ENCODE assay signal across 8 cellular contexts in the genomic region with DNA sequence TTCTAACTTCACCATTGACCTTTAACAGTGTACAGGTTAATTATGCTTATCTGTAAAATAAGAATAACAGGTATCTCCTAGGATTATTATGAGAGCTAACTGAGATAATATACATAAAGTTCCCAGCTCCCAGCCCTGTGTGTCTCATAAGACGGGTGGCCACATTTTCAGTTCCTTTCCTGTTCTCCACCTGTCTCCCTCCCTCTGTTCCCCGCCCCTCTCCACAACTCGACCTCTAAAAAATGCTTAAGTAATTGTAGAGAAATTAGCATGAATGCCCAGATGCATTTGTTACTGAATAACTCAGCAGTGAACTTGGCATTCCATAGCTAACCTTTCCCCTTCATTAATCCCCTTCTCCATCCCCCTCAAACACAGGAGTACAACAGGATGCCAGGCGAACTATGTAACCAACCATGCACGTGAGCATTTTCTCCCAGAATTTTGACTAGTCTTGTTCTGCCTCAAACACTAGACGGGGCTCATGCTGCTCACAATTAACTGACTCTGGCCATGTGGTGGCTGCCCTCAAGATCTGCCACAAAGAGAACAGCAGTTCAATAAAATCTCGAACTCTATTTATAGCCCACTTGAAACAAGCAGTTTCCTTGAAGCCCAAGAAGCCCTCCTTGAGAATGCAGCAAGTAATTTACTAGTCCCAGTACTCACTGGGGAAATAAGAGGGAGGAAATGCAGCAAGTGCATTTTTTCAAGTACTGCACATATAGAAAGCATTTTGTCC.
DNase-seq lines count a peak whose midpoint lies in the region; ATAC-seq and TF ChIP-seq lines count a peak whose summit lies in the region.

No MANE protein-coding gene starts in this region.

- H3F3A ChIP-seq in GM23338 (replicated peaks; ENCODE audit: low read depth), result no peaks in the 10 kb centered on the region

- intact Hi-C loops in dorsolateral prefrontal cortex (cut with DNase I), result loop anchor here in 1 of 2 donors (10.0 kb wide), 1 partner anchor 129 kb away; no protein-coding TSS in a partner anchor

- no peaks in the 10 kb centered on the region for H3K9me3 Mint-ChIP-seq in GM23338
- H3K9me3 Mint-ChIP-seq in natural killer cell treated with Interleukin-12 subunit alpha and Interleukin-12 subunit beta and Interleukin-15 and Interleukin-18, amount 100 ng/mL, for 72 hours, result peaks cover 3% of the 10 kb centered on the region

- H3K9me3 ChIP-seq in neuron (ENCODE audit: low read length), result no peaks in the 10 kb centered on the region

- H3K27ac ChIP-seq in GM23338 (ENCODE audit: low read depth) (peak overlapping the region; percentile 86), dorsolateral prefrontal cortex (peak overlapping the region in 1 of 59 donors; percentile 17)

- H2AFZ ChIP-seq in GM23338 (peak overlapping the region; percentile 2; the same call in 1 of the 2 replicates), neuron (ENCODE audit: low read depth, low read length) (peak overlapping the region; percentile 78)

- H3K4me2 ChIP-seq in GM23338, result peak overlapping the region; percentile 60

- POLR2A ChIA-PET in BJ (lab: Charles Lee), result interaction anchor here (0.7 kb wide), 1 partner anchor 47 kb away, joined by 9 read pairs; no protein-coding TSS in a partner anchor

- H3K9me2 ChIP-seq in GM23338 (ENCODE audit: insufficient read depth), result no peaks in the 10 kb centered on the region

- TF ChIP-seq CTCF in BJ (IDR thresholded peaks at IDR 0.05; ENCODE audit: insufficient read depth, low read depth, low read length), result 0 out of 2 replicates have a peak, but pooled peaks have one; percentile 29
- TF ChIP-seq CTCF in GM23338 (conservative IDR thresholded peaks at IDR 0.05; ENCODE audit: low read depth in 2 of 2), result peak in 1 of 2 experiments; percentile 34; a peak in 3 of 4 replicates
- peak in 20 of 56 donors; percentile 11 to 39 (median 26) for TF ChIP-seq CTCF in dorsolateral prefrontal cortex (IDR thresholded peaks at IDR 0.05 in 54 of 56, conservative IDR thresholded peaks at IDR 0.05 in 2 of 56; ENCODE audit: low read depth in 1 of 56, partially characterized antibody in 56 of 56)

- CTCF ChIA-PET in BJ (lab: Yijun Ruan, JAX), result interaction anchor here (0.8 to 1.0 kb wide), 2 partner anchors 23 to 142 kb away, joined by 3 read pairs; no protein-coding TSS in a partner anchor

- no peaks in the 10 kb centered on the region for H3K27me3 ChIP-seq in BJ (ENCODE audit: control insufficient read depth, insufficient read depth, low read length)
- no peaks in the 10 kb centered on the region for H3K27me3 ChIP-seq in GM23338 (ENCODE audit: insufficient read depth)
- H3K27me3 ChIP-seq in neuron (ENCODE audit: insufficient read depth, low read length), result no peaks in the 10 kb centered on the region
- H3K27me3 ChIP-seq in dorsolateral prefrontal cortex, result no peaks in the 10 kb centered on the region

- H3K36me3 ChIP-seq in BJ (ENCODE audit: control insufficient read depth, insufficient read depth, low read length), result no peaks in the 10 kb centered on the region
- H3K36me3 ChIP-seq in GM23338 (ENCODE audit: insufficient read depth), result no peaks in the 10 kb centered on the region
- no peaks in the 10 kb centered on the region for H3K36me3 ChIP-seq in neuron (ENCODE audit: insufficient read depth, low read length)

- peak; percentile 84 for ATAC-seq in GM23338
- ATAC-seq in natural killer cell treated with Interleukin-12 subunit alpha and Interleukin-12 subunit beta and Interleukin-15 and Interleukin-18, amount 100 ng/mL, for 72 hours, result no peak

- H3K4me3 Mint-ChIP-seq in GM23338, result peak overlapping the region; percentile 43
- H3K4me3 Mint-ChIP-seq in natural killer cell treated with Interleukin-12 subunit alpha and Interleukin-12 subunit beta and Interleukin-15 and Interleukin-18, amount 100 ng/mL, for 72 hours, result no peak overlapping the region

- no peaks in the 10 kb centered on the region for H3K27me3 Mint-ChIP-seq in GM23338 (ENCODE audit: insufficient read depth, low read depth, poor library complexity)
- no peaks in the 10 kb centered on the region for H3K27me3 Mint-ChIP-seq in natural killer cell treated with Interleukin-12 subunit alpha and Interleukin-12 subunit beta and Interleukin-15 and Interleukin-18, amount 100 ng/mL, for 72 hours

- H3K4me1 Mint-ChIP-seq in GM23338, result peaks cover 46% of the 10 kb centered on the region
- no peaks in the 10 kb centered on the region for H3K4me1 Mint-ChIP-seq in natural killer cell treated with Interleukin-12 subunit alpha and Interleukin-12 subunit beta and Interleukin-15 and Interleukin-18, amount 100 ng/mL, for 72 hours (ENCODE audit: low read depth in 2 of 2)

- H3K4me3 ChIP-seq in BJ (ENCODE audit: low read depth, low read length) (no peak overlapping the region), GM23338 (peak overlapping the region; percentile 22; the same call in 1 of the 2 replicates), neuron (ENCODE audit: low read length) (peak overlapping the region; percentile 8), dorsolateral prefrontal cortex (peak overlapping the region in 1 of 59 donors; percentile 26)

- no peaks in the 10 kb centered on the region for H4K20me1 ChIP-seq in GM23338 (replicated peaks; ENCODE audit: insufficient read depth)

- DNase-seq in BJ (ENCODE audit: low read depth) (no peak), GM23338 (ENCODE audit: low spot score) (peak; percentile 75), NCI-H2171 (lab: John Stamatoyannopoulos, UW) (peak; percentile 49), epidermal melanocyte (ENCODE audit: insufficient read length, low spot score) (peak; percentile 27), DMS114 treated with DMSO at 0.1 percent for 48 hours (lab: John Stamatoyannopoulos, UW; ENCODE audit: unreplicated experiment) (no peak), dorsolateral prefrontal cortex (no peak)
- DNase-seq in natural killer cell treated with Interleukin-12 subunit alpha and Interleukin-12 subunit beta and Interleukin-15 and Interleukin-18, amount 100 ng/mL, for 72 hours (ENCODE audit: low spot score), result no peak

- H3K27ac Mint-ChIP-seq in GM23338, result peak overlapping the region; percentile 84
- no peak overlapping the region for H3K27ac Mint-ChIP-seq in natural killer cell treated with Interleukin-12 subunit alpha and Interleukin-12 subunit beta and Interleukin-15 and Interleukin-18, amount 100 ng/mL, for 72 hours

- H3K36me3 Mint-ChIP-seq in GM23338 (ENCODE audit: low read depth), result no peaks in the 10 kb centered on the region
- no peaks in the 10 kb centered on the region for H3K36me3 Mint-ChIP-seq in natural killer cell treated with Interleukin-12 subunit alpha and Interleukin-12 subunit beta and Interleukin-15 and Interleukin-18, amount 100 ng/mL, for 72 hours

- H3K4me1 ChIP-seq in GM23338 (ENCODE audit: insufficient read depth) (peaks cover 56% of the 10 kb centered on the region), neuron (ENCODE audit: insufficient read depth, low read length) (peaks cover 29% of the 10 kb centered on the region)

- H3K79me2 ChIP-seq in GM23338 (replicated peaks; ENCODE audit: insufficient read depth), result no peaks in the 10 kb centered on the region

TF ChIP-seq in GM23338, 12 proteins besides CTCF, POLR2A, EP300 and RAD21 (continues in another document):
- TF ChIP-seq JUNB (IDR thresholded peaks at IDR 0.05; ENCODE audit: unreplicated experiment), result no peak
- TF ChIP-seq EZH2phosphoT487 (IDR thresholded peaks at IDR 0.05; ENCODE audit: unreplicated experiment), result no peak

Comparison
In these comparisons a context has a peak if more than half of its experiments do, and no peak if none do; other contexts are left out.
1. DNase-seq: peak in GM23338 (single experiment), NCI-H2171 (single experiment) and epidermal melanocyte (single experiment); none in BJ (single experiment), DMS114 treated with DMSO at 0.1 percent for 48 hours (single experiment), dorsolateral prefrontal cortex (0 of 10) and natural killer cell treated with Interleukin-12 subunit alpha and Interleukin-12 subunit beta and Interleukin-15 and Interleukin-18, amount 100 ng/mL, for 72 hours (single experiment).